In the genomic region with DNA sequence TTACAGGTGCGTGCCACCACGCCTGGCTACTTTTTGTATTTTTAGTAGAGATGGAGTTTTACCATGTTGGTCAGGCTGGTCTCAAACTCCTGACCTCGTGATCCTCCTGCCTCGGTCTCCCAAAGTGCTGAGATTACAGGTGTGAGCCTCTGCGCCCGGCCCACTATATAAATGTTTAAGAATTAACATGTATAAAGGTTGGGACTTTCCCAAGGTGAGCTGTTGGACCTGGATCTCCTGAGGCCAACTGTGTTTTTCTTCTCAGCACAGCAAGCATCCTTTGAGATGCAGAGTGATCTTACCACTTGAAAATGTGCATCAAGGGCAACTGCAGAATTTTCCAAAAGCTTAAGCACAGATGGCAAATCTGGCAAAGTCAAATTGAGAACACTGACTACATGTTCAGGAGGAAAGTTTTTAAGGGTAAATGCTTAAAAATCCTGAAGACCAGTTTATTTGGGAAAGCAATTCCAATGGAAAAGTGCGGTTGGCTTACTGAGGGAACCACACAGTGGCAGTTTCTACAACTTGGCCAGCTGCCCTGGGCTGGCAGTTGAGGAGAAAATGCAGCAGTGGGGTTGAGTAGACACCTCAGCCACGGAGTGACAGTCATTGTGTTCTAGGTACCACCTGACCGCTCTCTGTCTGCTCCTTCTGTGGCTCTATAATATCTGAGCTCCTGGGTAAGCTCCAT, we compare ENCODE assay signal across 10 cellular contexts.
DNase-seq lines count a peak whose midpoint lies in the region; ATAC-seq and TF ChIP-seq lines count a peak whose summit lies in the region.
"Had no signal": no experiment of that assay in that cellular context is flagged by ENCODE, and none has a peak within 500 bp of the region (broad histone marks: within the 10 kb centered on the region; RNA-seq: fewer than 3 reads in every experiment).

No MANE protein-coding gene starts in this region.

- no peaks in the 10 kb centered on the region; the same call in 1 of the 2 replicates for H3K4me1 ChIP-seq in PC-3 (ENCODE audit: insufficient read depth, low read length)

- no peaks in the 10 kb centered on the region for H3K9me2 ChIP-seq in PC-3 (replicated peaks; ENCODE audit: low read length)

- POLR2A ChIA-PET in PC-3 (lab: Charles Lee; ENCODE audit: unreplicated experiment) = interaction anchor here (0.6 kb wide), 1 partner anchor 80 kb away, joined by 3 read pairs; no protein-coding TSS in a partner anchor

- H2AFZ ChIP-seq in PC-3 (ENCODE audit: low read length) = no peak overlapping the region

- no peak overlapping the region for H3K9ac ChIP-seq in PC-3 (ENCODE audit: low read length)

- no peaks in the 10 kb centered on the region for H3K9me3 ChIP-seq in PC-3 (ENCODE audit: low read length)

- H3K9me3 Mint-ChIP-seq in osteocyte (ENCODE audit: unreplicated experiment) = no peaks in the 10 kb centered on the region
- no peaks in the 10 kb centered on the region for H3K9me3 Mint-ChIP-seq in activated naive CD8-positive, alpha-beta T cell treated with anti-CD3 and anti-CD28 coated beads, Interleukin-2, amount 50 U/mL, for 24 hours

- peaks cover 23% of the 10 kb centered on the region for H3K36me3 Mint-ChIP-seq in osteocyte (ENCODE audit: unreplicated experiment)
- no peaks in the 10 kb centered on the region for H3K36me3 Mint-ChIP-seq in activated naive CD8-positive, alpha-beta T cell treated with anti-CD3 and anti-CD28 coated beads, Interleukin-2, amount 50 U/mL, for 24 hours (ENCODE audit: low read depth)

- ATAC-seq in HG03439 (IDR thresholded peaks at IDR 0.05; ENCODE audit: unreplicated experiment) = no peak
- ATAC-seq in activated naive CD8-positive, alpha-beta T cell treated with anti-CD3 and anti-CD28 coated beads, Interleukin-2, amount 50 U/mL, for 24 hours = no peak
- ATAC-seq in PC-3 = no peak

- peak; percentile 47 for DNase-seq in Ammon's horn (ENCODE audit: low spot score)
- DNase-seq in NCI-H2029 treated with DMSO at 0.1 percent for 48 hours (lab: John Stamatoyannopoulos, UW) = peak; percentile 60
- peak; percentile 57 for DNase-seq in fibroblast of peridontal ligament (ENCODE audit: extremely low read depth)
- no peak for DNase-seq in osteocyte (ENCODE audit: extremely low spot score, unreplicated experiment)
- DNase-seq in HuH-7 (ENCODE audit: low spot score) = no peak
- no peak for DNase-seq in activated naive CD8-positive, alpha-beta T cell treated with anti-CD3 and anti-CD28 coated beads, Interleukin-2, amount 50 U/mL, for 24 hours
- no peak for DNase-seq in PC-3
- DNase-seq: activated naive CD4-positive, alpha-beta T cell had no signal

- CTCF ChIA-PET in PC-3 (lab: Charles Lee) = interaction anchor here (0.6 kb wide), 1 partner anchor 391 kb away, joined by 3 read pairs; no protein-coding TSS in a partner anchor

- no peaks in the 10 kb centered on the region for H3K27me3 ChIP-seq in PC-3 (ENCODE audit: low read length)

- H4K20me1 ChIP-seq in PC-3 (ENCODE audit: low read length) = no peaks in the 10 kb centered on the region

- peaks cover 76% of the 10 kb centered on the region for H3K79me2 ChIP-seq in PC-3 (ENCODE audit: low read length)

- TF ChIP-seq CTCF in osteocyte (IDR thresholded peaks at IDR 0.05) = no peak
- TF ChIP-seq CTCF in PC-3 (conservative IDR thresholded peaks at IDR 0.05; ENCODE audit: low read depth, low read length) = no peak

- H3K27ac Mint-ChIP-seq in osteocyte (ENCODE audit: unreplicated experiment) = peak overlapping the region; percentile 69
- no peak overlapping the region for H3K27ac Mint-ChIP-seq in activated naive CD8-positive, alpha-beta T cell treated with anti-CD3 and anti-CD28 coated beads, Interleukin-2, amount 50 U/mL, for 24 hours

- no peaks in the 10 kb centered on the region for H3K27me3 Mint-ChIP-seq in osteocyte (ENCODE audit: unreplicated experiment)
- H3K27me3 Mint-ChIP-seq in activated naive CD8-positive, alpha-beta T cell treated with anti-CD3 and anti-CD28 coated beads, Interleukin-2, amount 50 U/mL, for 24 hours = peaks cover 37% of the 10 kb centered on the region

- peaks cover 75% of the 10 kb centered on the region for H3K4me1 Mint-ChIP-seq in osteocyte (ENCODE audit: unreplicated experiment)
- peaks cover 2% of the 10 kb centered on the region for H3K4me1 Mint-ChIP-seq in activated naive CD8-positive, alpha-beta T cell treated with anti-CD3 and anti-CD28 coated beads, Interleukin-2, amount 50 U/mL, for 24 hours

- no TSS peak for BruUV-seq in PC-3 (replicated peaks; lab: Mats Ljungman, UMichigan)

- H3K36me3 ChIP-seq in PC-3 (ENCODE audit: low read depth, low read length) = peaks cover 3% of the 10 kb centered on the region

- H3F3A ChIP-seq in PC-3 (ENCODE audit: low read length, unreplicated experiment) = no peaks in the 10 kb centered on the region

- no peak overlapping the region for H3K4me3 ChIP-seq in PC-3 (ENCODE audit: low read length)

- H3K4me2 ChIP-seq in PC-3 (ENCODE audit: low read length) = no peak overlapping the region

- no peak overlapping the region for H3K4me3 Mint-ChIP-seq in osteocyte (ENCODE audit: unreplicated experiment)
- no peak overlapping the region for H3K4me3 Mint-ChIP-seq in activated naive CD8-positive, alpha-beta T cell treated with anti-CD3 and anti-CD28 coated beads, Interleukin-2, amount 50 U/mL, for 24 hours

- no peak overlapping the region for H3K27ac ChIP-seq in PC-3 (ENCODE audit: low read length)
- H3K27ac ChIP-seq: C4-2B had no signal

- intact Hi-C loops in PC-3 (cut with micrococcal nuclease) = no loop called here

Comparison
In these comparisons a context has a peak if more than half of its experiments do, and no peak if none do; other contexts are left out.
1. DNase-seq: peak in Ammon's horn (single experiment), NCI-H2029 treated with DMSO at 0.1 percent for 48 hours (single experiment) and fibroblast of peridontal ligament (single experiment); none in osteocyte (single experiment), HuH-7 (single experiment), activated naive CD8-positive, alpha-beta T cell treated with anti-CD3 and anti-CD28 coated beads, Interleukin-2, amount 50 U/mL, for 24 hours (single experiment) and PC-3 (single experiment).